ENCODE assay signal across 8 cellular contexts in genomic region chr11:111976614-111977140, GRCh38. TPM values are rescaled to one million over a fixed set of nuclear protein-coding genes. Genes with fewer than 3 reads are reported as not detected.
DNase-seq lines count a peak whose midpoint lies in the region; ATAC-seq lines count a peak whose summit lies in the region.

No MANE protein-coding gene starts in this region.

- no peak overlapping the region for H3K14ac ChIP-seq in trophoblast cell (ENCODE audit: low read length)

- CTCF ChIA-PET in CD8-positive, alpha-beta memory T cell (lab: Charles Lee), result no interaction called here
- CTCF ChIA-PET in activated CD4-positive, alpha-beta memory T cell treated with anti-CD3 and anti-CD28 coated beads for 36 hours (lab: Charles Lee), result interaction anchor here (0.8 kb wide), 1 partner anchor 45 kb away, joined by 3 read pairs; no protein-coding TSS in a partner anchor

- H4K8ac ChIP-seq in trophoblast cell (ENCODE audit: low read depth, low read length), result no peak overlapping the region

- peaks cover 19 to 24% of the 10 kb centered on the region in 2 donors for H3K27me3 Mint-ChIP-seq in CD8-positive, alpha-beta memory T cell
- H3K27me3 Mint-ChIP-seq in activated CD4-positive, alpha-beta memory T cell treated with anti-CD3 and anti-CD28 coated beads for 36 hours, result peaks cover 22% of the 10 kb centered on the region

- peak overlapping the region in 1 of 8 donors; percentile 16 for H3K27ac Mint-ChIP-seq in CD8-positive, alpha-beta memory T cell
- H3K27ac Mint-ChIP-seq in activated CD4-positive, alpha-beta memory T cell treated with anti-CD3 and anti-CD28 coated beads for 36 hours, result no peak overlapping the region

- peaks cover 6% of the 10 kb centered on the region for H3K79me1 ChIP-seq in trophoblast cell (ENCODE audit: low read length)

- no peak overlapping the region for H3K9ac ChIP-seq in trophoblast cell (ENCODE audit: low read length)

- H4K91ac ChIP-seq in trophoblast cell (ENCODE audit: low read depth, low read length), result no peak overlapping the region

- H3K4me1 ChIP-seq in CD8-positive, alpha-beta memory T cell (ENCODE audit: insufficient read depth, low read length), result peaks cover 5% of the 10 kb centered on the region
- H3K4me1 ChIP-seq in trophoblast cell (ENCODE audit: control insufficient read depth in 1 of 2, insufficient read depth in 2 of 2, low read length in 2 of 2), result peaks cover 5 to 12% of the 10 kb centered on the region in 2 experiments

- WGBS in trophoblast cell (ENCODE audit: extremely low coverage, insufficient coverage, insufficient read length), result no CpG with 5 or more reads among the region's 23 CpGs

- DNase-seq in CD8-positive, alpha-beta memory T cell, result no peak
- DNase-seq in activated CD4-positive, alpha-beta memory T cell treated with anti-CD3 and anti-CD28 coated beads for 36 hours, result no peak
- DNase-seq in glomerular visceral epithelial cell (ENCODE audit: extremely low spot score) (peak; percentile 22), trophoblast cell (peak; percentile 75 to 86), H4 (ENCODE audit: low spot score) (no peak), NCI-H1105 treated with DMSO at 0.1 percent for 48 hours (lab: John Stamatoyannopoulos, UW) (no peak), T-helper 9 cell (no peak)

- peaks cover 0 to 3% (median 0%) of the 10 kb centered on the region in 3 donors for H3K36me3 Mint-ChIP-seq in CD8-positive, alpha-beta memory T cell
- H3K36me3 Mint-ChIP-seq in activated CD4-positive, alpha-beta memory T cell treated with anti-CD3 and anti-CD28 coated beads for 36 hours, result peaks cover 3% of the 10 kb centered on the region

- no peaks in the 10 kb centered on the region for H3K36me3 ChIP-seq in CD8-positive, alpha-beta memory T cell (ENCODE audit: insufficient read depth, low read length)
- H3K36me3 ChIP-seq in trophoblast cell (ENCODE audit: control insufficient read depth in 1 of 2, insufficient read depth in 2 of 2, low read length in 2 of 2), result no peaks in the 10 kb centered on the region

- H2AFZ ChIP-seq in trophoblast cell (ENCODE audit: insufficient read depth, low read length, poor library complexity), result no peak overlapping the region

- H3K4me1 Mint-ChIP-seq in CD8-positive, alpha-beta memory T cell, result peaks cover 7 to 13% (median 7%) of the 10 kb centered on the region in 3 donors
- peaks cover 7% of the 10 kb centered on the region for H3K4me1 Mint-ChIP-seq in activated CD4-positive, alpha-beta memory T cell treated with anti-CD3 and anti-CD28 coated beads for 36 hours (ENCODE audit: low read depth)

- intact Hi-C loops in activated CD4-positive, alpha-beta memory T cell treated with anti-CD3 and anti-CD28 coated beads for 36 hours (cut with micrococcal nuclease), result no loop called here

- no peaks in the 10 kb centered on the region for H3K9me3 ChIP-seq in CD8-positive, alpha-beta memory T cell (ENCODE audit: low read length)
- no peaks in the 10 kb centered on the region for H3K9me3 ChIP-seq in trophoblast cell (ENCODE audit: insufficient read depth, low read depth, low read length)

- H3K4me3 ChIP-seq in CD8-positive, alpha-beta memory T cell (ENCODE audit: low read length), result no peak overlapping the region
- H3K4me3 ChIP-seq in trophoblast cell (ENCODE audit: low read depth, low read length), result no peak overlapping the region

- H2BK120ac ChIP-seq in trophoblast cell (ENCODE audit: insufficient read depth, low read length, poor library complexity), result no peak overlapping the region

- H3K4me2 ChIP-seq in trophoblast cell (ENCODE audit: low read length), result peak overlapping the region; percentile 96

- no peak overlapping the region for H2BK12ac ChIP-seq in trophoblast cell (ENCODE audit: low read length)

- no peak overlapping the region for H2BK5ac ChIP-seq in trophoblast cell (ENCODE audit: low read depth, low read length, poor library complexity)

- no peaks in the 10 kb centered on the region for H3K9me3 Mint-ChIP-seq in CD8-positive, alpha-beta memory T cell
- no peaks in the 10 kb centered on the region for H3K9me3 Mint-ChIP-seq in activated CD4-positive, alpha-beta memory T cell treated with anti-CD3 and anti-CD28 coated beads for 36 hours

- H3K27me3 ChIP-seq in CD8-positive, alpha-beta memory T cell (ENCODE audit: insufficient read depth, low read length, poor library complexity, severe bottlenecking), result peaks cover 6% of the 10 kb centered on the region
- H3K27me3 ChIP-seq in trophoblast cell (ENCODE audit: insufficient read depth, low read length), result peaks cover 2% of the 10 kb centered on the region

- no peak overlapping the region for H3K18ac ChIP-seq in trophoblast cell (ENCODE audit: low read length)

- POLR2A ChIA-PET in CD8-positive, alpha-beta memory T cell (lab: Charles Lee), result interaction anchor here (0.6 kb wide), 1 partner anchor 47 kb away, joined by 9 read pairs; no protein-coding TSS in a partner anchor
- POLR2A ChIA-PET in activated CD4-positive, alpha-beta memory T cell treated with anti-CD3 and anti-CD28 coated beads for 36 hours (lab: Charles Lee), result no interaction called here

- H3K4me3 Mint-ChIP-seq in CD8-positive, alpha-beta memory T cell, result peak overlapping the region in 5 of 7 donors; percentile 21 to 65 (median 49)
- peak overlapping the region; percentile 18 for H3K4me3 Mint-ChIP-seq in activated CD4-positive, alpha-beta memory T cell treated with anti-CD3 and anti-CD28 coated beads for 36 hours

- peaks cover 2% of the 10 kb centered on the region for H3K79me2 ChIP-seq in trophoblast cell (ENCODE audit: control insufficient read depth, insufficient read depth, low read length, poor library complexity)

- no peak overlapping the region for H3K23ac ChIP-seq in trophoblast cell (ENCODE audit: low read length)

- no peak overlapping the region for H3K4ac ChIP-seq in trophoblast cell (ENCODE audit: low read depth, low read length)

- H4K12ac ChIP-seq in trophoblast cell (ENCODE audit: low read depth, low read length), result no peak overlapping the region

- no peak overlapping the region for H3K27ac ChIP-seq in CD8-positive, alpha-beta memory T cell (ENCODE audit: low read depth, low read length)
- H3K27ac ChIP-seq in trophoblast cell (ENCODE audit: low read depth, low read length), result no peak overlapping the region

- no peak for ATAC-seq in HG03135 (IDR thresholded peaks at IDR 0.05; ENCODE audit: unreplicated experiment)

- H2AK5ac ChIP-seq in trophoblast cell (ENCODE audit: low read length), result no peak overlapping the region

RNA-seq across cellular contexts. Expression of gene DIXDC1, which starts 39.5 kb away (rescaled TPM):
- total RNA-seq in CD8-positive, alpha-beta memory T cell, result 10 to 100 TPM; 11.3 to 12.7 TPM
- polyA plus RNA-seq in CD8-positive, alpha-beta memory T cell, result 2.4 TPM
- 10 to 100 TPM; 13.3 to 14.9 TPM for total RNA-seq in activated CD4-positive, alpha-beta memory T cell treated with anti-CD3 and anti-CD28 coated beads for 36 hours
- 3.0 and 3.1 TPM in 2 replicates for polyA plus RNA-seq in trophoblast cell (2013)
- 4.4 and 6.3 TPM in 2 replicates for total RNA-seq in H4 (2014; rRNA removed; shearing (Covaris generic))

RNA-seq across cellular contexts. Expression of gene DLAT, which starts 48.5 kb away (rescaled TPM):
- total RNA-seq in CD8-positive, alpha-beta memory T cell, result 10 to 100 TPM; 61.1 to 62.2 TPM
- polyA plus RNA-seq in CD8-positive, alpha-beta memory T cell, result 22.1 TPM
- total RNA-seq in activated CD4-positive, alpha-beta memory T cell treated with anti-CD3 and anti-CD28 coated beads for 36 hours, result 10 to 100 TPM; 36.4 to 39.0 TPM
- 23.8 and 24.0 TPM in 2 replicates for polyA plus RNA-seq in trophoblast cell (2013)
- 49.0 and 53.2 TPM in 2 replicates for total RNA-seq in H4 (2014; rRNA removed; shearing (Covaris generic))

RNA-seq across cellular contexts. Expression of gene C11orf52, which starts 58.0 kb away (rescaled TPM):
- not detected for total RNA-seq in CD8-positive, alpha-beta memory T cell
- polyA plus RNA-seq in CD8-positive, alpha-beta memory T cell, result not detected
- not detected for total RNA-seq in activated CD4-positive, alpha-beta memory T cell treated with anti-CD3 and anti-CD28 coated beads for 36 hours
- polyA plus RNA-seq in trophoblast cell (2013), result 7.1 and 7.4 TPM in 2 replicates
- not detected in 2 replicates for total RNA-seq in H4 (2014; rRNA removed; shearing (Covaris generic))

Comparison
In these comparisons a context has a peak if more than half of its experiments do, and no peak if none do; other contexts are left out.
1. DNase-seq: peak in glomerular visceral epithelial cell (single experiment) and trophoblast cell (2 of 2); none in CD8-positive, alpha-beta memory T cell (0 of 5), activated CD4-positive, alpha-beta memory T cell treated with anti-CD3 and anti-CD28 coated beads for 36 hours (single experiment), H4 (single experiment), NCI-H1105 treated with DMSO at 0.1 percent for 48 hours (single experiment) and T-helper 9 cell (single experiment).